ENCODE assay signal across 1 cellular context in genomic region chr7:3245721-3246120, GRCh38.
TF ChIP-seq lines count a peak whose summit lies in the region.

No MANE protein-coding gene starts in this region.

TF ChIP-seq in IMR-90, 13 proteins besides CTCF, POLR2A, EP300 and RAD21 (continued from another document):
- TF ChIP-seq USF2 (IDR thresholded peaks at IDR 0.05; ENCODE audit: low read depth, low read length): no peak
- TF ChIP-seq RCOR1 (IDR thresholded peaks at IDR 0.05; ENCODE audit: insufficient replicate concordance, low read length): no peak
- TF ChIP-seq CEBPB (IDR thresholded peaks at IDR 0.05; ENCODE audit: low read depth, low read length): no peak
- no peak for TF ChIP-seq ELK1 (IDR thresholded peaks at IDR 0.05; ENCODE audit: borderline replicate concordance, low read depth, low read length)
- TF ChIP-seq MXI1 (IDR thresholded peaks at IDR 0.05; ENCODE audit: borderline replicate concordance, low read depth, low read length): no peak
- no peak for TF ChIP-seq CHD1 (IDR thresholded peaks at IDR 0.05; ENCODE audit: low read depth, low read length)
- TF ChIP-seq SMC3 (IDR thresholded peaks at IDR 0.05; ENCODE audit: low read depth, low read length): no peak
- no peak for TF ChIP-seq NFE2L2 (IDR thresholded peaks at IDR 0.05; ENCODE audit: low read depth, low read length)
- TF ChIP-seq MAZ (IDR thresholded peaks at IDR 0.05; ENCODE audit: borderline replicate concordance, low read depth, low read length): no peak
- no peak for TF ChIP-seq FOS (IDR thresholded peaks at IDR 0.05; ENCODE audit: low read depth, low read length)
- no peak for TF ChIP-seq BHLHE40 (IDR thresholded peaks at IDR 0.05; ENCODE audit: low read depth, low read length)
